In genomic region chr5:151223447-151224264, GRCh38 we compare ENCODE assay signal across 1 cellular context.
TF ChIP-seq lines count a peak whose summit lies in the region.

CCDC69 (minus strand) TSS chr5:151224092; CDS start chr5:151223970, 122 bp downstream.

TF ChIP-seq in GM12878, 131 proteins besides CTCF, POLR2A, EP300 and RAD21 (continued from another document and continues in another):
- TF ChIP-seq IKZF2 (IDR thresholded peaks at IDR 0.05) (peak in 1 of 2 experiments; percentile 12; a peak in 1 of 4 replicates), CEBPB (IDR thresholded peaks at IDR 0.05; ENCODE audit: borderline replicate concordance in 1 of 2, low read depth in 2 of 2, low read length in 2 of 2) (no peak), NFIC (IDR thresholded peaks at IDR 0.05; ENCODE audit: low read depth, low read length) (no peak), YY1 (IDR thresholded peaks at IDR 0.05; ENCODE audit: low read depth, low read length) (peak; percentile 90), BCL3 (IDR thresholded peaks at IDR 0.05; ENCODE audit: borderline replicate concordance, insufficient read depth, low read depth, low read length, poor library complexity, severe bottlenecking) (no peak), ZBTB40 (IDR thresholded peaks at IDR 0.05; ENCODE audit: borderline replicate concordance) (peak; percentile 66; the same call in 1 of the 2 replicates), NFXL1 (IDR thresholded peaks at IDR 0.05; ENCODE audit: borderline replicate concordance) (peak; percentile 96), FOXM1 (IDR thresholded peaks at IDR 0.05; ENCODE audit: low read depth, low read length) (0 out of 2 replicates have a peak, but pooled peaks have one; percentile 34), ZNF24 (IDR thresholded peaks at IDR 0.05) (no peak), TCF12 (IDR thresholded peaks at IDR 0.05; ENCODE audit: low read depth, low read length) (no peak), RFX5 (IDR thresholded peaks at IDR 0.05; ENCODE audit: low read depth, low read length) (no peak), ZNF217 (IDR thresholded peaks at IDR 0.05) (peak; percentile 68; the same call in 1 of the 2 replicates), BACH1 (IDR thresholded peaks at IDR 0.05; ENCODE audit: borderline replicate concordance) (0 out of 2 replicates have a peak, but pooled peaks have one; percentile 14), ETV6 (conservative IDR thresholded peaks at IDR 0.05 in 1 of 2, IDR thresholded peaks at IDR 0.05 in 1 of 2; ENCODE audit: borderline replicate concordance in 1 of 2, low read depth in 1 of 2) (peak in 1 of 2 experiments; percentile 55; a peak in 1 of 4 replicates), FOS (IDR thresholded peaks at IDR 0.05; ENCODE audit: borderline replicate concordance, extremely low read depth, insufficient read length) (no peak), CHD1 (IDR thresholded peaks at IDR 0.05; ENCODE audit: low read depth, low read length) (0 out of 2 replicates have a peak, but pooled peaks have one; percentile 40), IKZF1 (conservative IDR thresholded peaks at IDR 0.05) (peak; percentile 27), LARP7 (IDR thresholded peaks at IDR 0.05) (peak; percentile 52; the same call in 1 of the 2 replicates), RELB (IDR thresholded peaks at IDR 0.05; ENCODE audit: low read depth) (0 out of 2 replicates have a peak, but pooled peaks have one; percentile 49), PKNOX1 (IDR thresholded peaks at IDR 0.05) (no peak), ZZZ3 (IDR thresholded peaks at IDR 0.05; ENCODE audit: control insufficient read depth, insufficient read length, low read depth) (no peak), SMAD1 (IDR thresholded peaks at IDR 0.05; ENCODE audit: low read depth, partially characterized antibody) (no peak), SUZ12 (IDR thresholded peaks at IDR 0.05; ENCODE audit: unreplicated experiment) (no peak), ZBTB4 (CRISPR knock-in tag; IDR thresholded peaks at IDR 0.05) (no peak), GATAD2B (conservative IDR thresholded peaks at IDR 0.05; ENCODE audit: low read depth) (peak; percentile 51), IRF5 (IDR thresholded peaks at IDR 0.05; ENCODE audit: borderline replicate concordance) (no peak), ZSCAN29 (IDR thresholded peaks at IDR 0.05) (0 out of 2 replicates have a peak, but pooled peaks have one; percentile 39), MYB (IDR thresholded peaks at IDR 0.05; ENCODE audit: borderline replicate concordance, low read depth, low read length) (no peak), TAF1 (IDR thresholded peaks at IDR 0.05; ENCODE audit: borderline replicate concordance, low read depth, low read length) (peak; percentile 58; the same call in 1 of the 2 replicates), HSF1 (IDR thresholded peaks at IDR 0.05; ENCODE audit: low read depth, low read length) (no peak), NBN (IDR thresholded peaks at IDR 0.05) (peak; percentile 49), REST (IDR thresholded peaks at IDR 0.05; ENCODE audit: low read depth, low read length) (no peak), TBL1XR1 (IDR thresholded peaks at IDR 0.05; ENCODE audit: low read depth, low read length) (no peak), SMAD5 (IDR thresholded peaks at IDR 0.05; ENCODE audit: low read depth) (peak; percentile 66; the same call in 1 of the 2 replicates)
